Comparison of ENCODE assay signal across 8 cellular contexts in genomic region chr11:123195182-123196059, GRCh38. TPM values are rescaled to one million over a fixed set of nuclear protein-coding genes. Genes with fewer than 3 reads are reported as not detected.
A peak's percentile ranks its signal among the peaks of the same experiment; 100 is the strongest.
DNase-seq lines count a peak whose midpoint lies in the region; ATAC-seq and TF ChIP-seq lines count a peak whose summit lies in the region.

Gene CLMP (minus strand): TSS chr11:123195248. CDS start chr11:123194940, 308 bp downstream.

- intact Hi-C loops in gastrocnemius medialis (cut with DNase I; ENCODE audit: low total_unique reads), result loop anchor here (10.0 kb wide), 1 partner anchor 61 kb away; no protein-coding TSS in a partner anchor

- peaks cover 12% of the 10 kb centered on the region; the same call in 1 of the 2 replicates for H3K27me3 ChIP-seq in HUES48 (ENCODE audit: control insufficient read depth, insufficient read depth, low read length)
- peaks cover 18% of the 10 kb centered on the region for H3K27me3 ChIP-seq in iPS-15b (ENCODE audit: control insufficient read depth, insufficient read depth, low read length)
- H3K27me3 ChIP-seq in gastrocnemius medialis, result peaks cover 41 to 58% (median 49%) of the 10 kb centered on the region in 3 donors

- H3K27ac ChIP-seq in HUES48 (ENCODE audit: low read depth, low read length) (peak within 1 kb of the TSS; percentile 78), gastrocnemius medialis (peak within 1 kb of the TSS; percentile 37 to 61 (median 48))

- peaks cover 49% of the 10 kb centered on the region for H3K4me1 ChIP-seq in HUES48 (ENCODE audit: control insufficient read depth, insufficient read depth, low read length)
- peaks cover 14% of the 10 kb centered on the region for H3K4me1 ChIP-seq in iPS-15b (ENCODE audit: control insufficient read depth, insufficient read depth, low read length)
- peaks cover 0 to 9% of the 10 kb centered on the region in 2 donors for H3K4me1 ChIP-seq in gastrocnemius medialis

- no peak for TF ChIP-seq CTCF in AG10803 (conservative IDR thresholded peaks at IDR 0.05; ENCODE audit: low read length)
- TF ChIP-seq CTCF in gastrocnemius medialis (IDR thresholded peaks at IDR 0.05 in 4 of 5, conservative IDR thresholded peaks at IDR 0.05 in 1 of 5), result no peak

- DNase-seq in AG10803 (ENCODE audit: low read depth) (peak; percentile 66), amniotic stem cell (lab: John Stamatoyannopoulos, UW) (peak; percentile 32), gastrocnemius medialis (peak in 1 of 2 donors; percentile 25), NCI-H1694 treated with DMSO at 0.1 percent for 48 hours (lab: John Stamatoyannopoulos, UW) (no peak), SKM-1 (lab: John Stamatoyannopoulos, UW; ENCODE audit: unreplicated experiment) (no peak)

- in situ Hi-C loops in gastrocnemius medialis (cut with MboI; ENCODE audit: low sequenced_read_pairs in 4 of 4), result no loop called here

- ATAC-seq in gastrocnemius medialis (peak; percentile 61 to 70), GM18517 (IDR thresholded peaks at IDR 0.05; ENCODE audit: unreplicated experiment) (no peak)

- no peaks in the 10 kb centered on the region for H3K36me3 ChIP-seq in HUES48 (ENCODE audit: control insufficient read depth, insufficient read depth, low read length)
- H3K36me3 ChIP-seq in iPS-15b (ENCODE audit: control insufficient read depth, insufficient read depth, low read length), result no peaks in the 10 kb centered on the region
- H3K36me3 ChIP-seq in gastrocnemius medialis, result no peaks in the 10 kb centered on the region

- no peaks in the 10 kb centered on the region for H3K9me3 ChIP-seq in HUES48 (ENCODE audit: control insufficient read depth, insufficient read depth, low read length)
- no peaks in the 10 kb centered on the region for H3K9me3 ChIP-seq in iPS-15b (ENCODE audit: control insufficient read depth, insufficient read depth, low read length)
- no peaks in the 10 kb centered on the region for H3K9me3 ChIP-seq in gastrocnemius medialis

- H3K9ac ChIP-seq in HUES48 (ENCODE audit: low read depth, low read length), result peak within 1 kb of the TSS; percentile 68
- peak within 1 kb of the TSS; percentile 66 for H3K9ac ChIP-seq in iPS-15b (ENCODE audit: low read depth, low read length)

- no peak for TF ChIP-seq POLR2A in gastrocnemius medialis (IDR thresholded peaks at IDR 0.05)

- H3K4me3 ChIP-seq in AG10803 (ENCODE audit: low read length) (peak within 1 kb of the TSS; percentile 85), HUES48 (ENCODE audit: low read depth, low read length) (peak within 1 kb of the TSS; percentile 78), iPS-15b (ENCODE audit: low read depth, low read length) (peak within 1 kb of the TSS; percentile 70), gastrocnemius medialis (peak within 1 kb of the TSS; percentile 41 to 46 (median 44))

RNA-seq across cellular contexts. Expression of gene CLMP, which starts in this region (rescaled TPM):
- total RNA-seq in gastrocnemius medialis, result 10 to 100 TPM in 1 of 4 donors, 1 to 10 TPM in 3; 2.3 to 12.5 (median 4.4) TPM

Comparison
In these comparisons a context has a peak if more than half of its experiments do, and no peak if none do; other contexts are left out.
1. DNase-seq: peak in AG10803 (single experiment) and amniotic stem cell (single experiment); none in NCI-H1694 treated with DMSO at 0.1 percent for 48 hours (single experiment) and SKM-1 (single experiment).
2. Peak in every context shown above with its lines, with median percentiles within 50 percentile points of each other: H3K4me3 ChIP-seq.